Comparison of ENCODE assay signal across 1 cellular context in genomic region chr2:129050116-129050515, GRCh38.
TF ChIP-seq lines count a peak whose summit lies in the region.

No MANE protein-coding gene starts in this region.

TF ChIP-seq in SK-N-SH treated with all-trans-retinoic acid at 6 μM for 48 hours, 23 proteins besides CTCF, POLR2A, EP300 and RAD21 (continued from another document):
- TF ChIP-seq CREB5 (CRISPR knock-in tag; IDR thresholded peaks at IDR 0.05; ENCODE audit: low read depth) = no peak
- TF ChIP-seq BACH2 (CRISPR knock-in tag; IDR thresholded peaks at IDR 0.05; ENCODE audit: borderline replicate concordance) = no peak
TF ChIP-seq in SK-N-SH treated with all-trans-retinoic acid at 6 μM for 48 hours: peak in this region for 0.
